In the genomic region with DNA sequence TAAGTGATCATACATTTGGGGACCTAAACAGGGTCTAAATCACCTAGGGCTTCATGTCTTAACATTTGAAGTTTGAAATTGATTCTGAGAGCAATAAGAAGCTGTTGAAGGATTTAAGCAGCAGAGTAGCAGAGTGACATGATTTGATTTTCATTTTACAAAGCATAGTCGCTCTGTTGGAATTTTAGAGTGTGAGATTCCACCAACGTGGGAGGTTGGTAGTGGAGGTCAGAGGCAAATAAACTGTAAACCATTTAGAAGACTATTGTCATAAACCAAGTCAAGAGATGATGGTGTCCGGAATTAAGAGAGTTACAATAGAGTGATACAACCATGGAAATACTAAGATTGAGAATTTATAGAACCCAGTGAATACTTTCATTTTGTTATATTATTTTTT, we compare ENCODE assay signal across 28 cellular contexts.
"Had no signal": no experiment of that assay in that cellular context is flagged by ENCODE, and none has a peak within 500 bp of the region (broad histone marks: within the 10 kb centered on the region; RNA-seq: fewer than 3 reads in every experiment).

No MANE protein-coding gene starts in this region.

- H3K9me3 Mint-ChIP-seq: activated CD4-positive, alpha-beta T cell treated with anti-CD3 and anti-CD28 coated beads, Interleukin-2, amount 10 ng/mL, durations not matched to agents 7 days and 5 days; activated CD8-positive, alpha-beta T cell treated with anti-CD3 and anti-CD28 coated beads for 36 hours; activated naive CD4-positive, alpha-beta T cell treated with anti-CD3 and anti-CD28 coated beads, Interleukin-2, amount 50 U/mL, for 24 hours; activated T-helper 1 cell treated with anti-CD3 and anti-CD28 coated beads, Interleukin-12 subunit alpha, Interleukin-12 subunit beta, Interleukin-2, Interleukin-4 antibody, amounts not matched to agents 30 ng/mL and 10 ng/mL and 1 ng/mL, durations not matched to agents 14 hours and 24 hours and 36 hours; T-helper 2 cell treated with Interferon-gamma antibody and Interleukin-4, amounts not matched to agents 5 μg/mL and 100 μg/mL, for 36 hours; type B pancreatic cell had no signal

- H3K4me1 ChIP-seq: ascending aorta, gastrocnemius medialis, vagina had no signal

- ATAC-seq: activated CD4-positive, CD25-positive, alpha-beta regulatory T cell treated with anti-CD3 and anti-CD28 coated beads, Interleukin-2, amount 50 U/mL, for 24 hours; activated CD8-positive, alpha-beta memory T cell treated with anti-CD3 and anti-CD28 coated beads, Interleukin-2, amount 10 ng/mL, durations not matched to agents 7 days and 5 days; activated CD8-positive, alpha-beta T cell treated with anti-CD3 and anti-CD28 coated beads for 36 hours; gastrocnemius medialis; left cardiac atrium; mucosa of descending colon had no signal

- H3K27ac Mint-ChIP-seq: activated CD4-positive, alpha-beta T cell treated with anti-CD3 and anti-CD28 coated beads, Interleukin-2, amount 10 ng/mL, durations not matched to agents 7 days and 5 days; activated CD8-positive, alpha-beta memory T cell treated with anti-CD3 and anti-CD28 coated beads, Interleukin-2, amount 10 ng/mL, durations not matched to agents 7 days and 5 days; activated CD8-positive, alpha-beta T cell treated with anti-CD3 and anti-CD28 coated beads for 36 hours; activated naive CD4-positive, alpha-beta T cell treated with anti-CD3 and anti-CD28 coated beads, Interleukin-2, amount 50 U/mL, for 24 hours; activated T-helper 1 cell treated with anti-CD3 and anti-CD28 coated beads, Interleukin-12 subunit alpha, Interleukin-12 subunit beta, Interleukin-2, Interleukin-4 antibody, amounts not matched to agents 30 ng/mL and 10 ng/mL and 1 ng/mL, durations not matched to agents 14 hours and 24 hours and 36 hours; T-helper 2 cell treated with Interferon-gamma antibody and Interleukin-4, amounts not matched to agents 5 μg/mL and 100 μg/mL, for 36 hours; type B pancreatic cell had no signal

- H3K9me3 ChIP-seq: ascending aorta, esophagus muscularis mucosa, gastrocnemius medialis, mucosa of descending colon, sigmoid colon, thoracic aorta, vagina had no signal

- DNase-seq: activated CD4-positive, alpha-beta T cell treated with anti-CD3 and anti-CD28 coated beads, Interleukin-2, amount 10 ng/mL, durations not matched to agents 7 days and 5 days; activated CD8-positive, alpha-beta memory T cell treated with anti-CD3 and anti-CD28 coated beads, Interleukin-2, amount 10 ng/mL, durations not matched to agents 7 days and 5 days; activated CD8-positive, alpha-beta T cell treated with anti-CD3 and anti-CD28 coated beads for 36 hours; activated gamma-delta T cell; activated T-cell treated with anti-CD3 and anti-CD28 coated beads for 4 hours; central memory CD4-positive, alpha-beta T cell; gastrocnemius medialis; head of caudate nucleus; hypothalamus; left cardiac atrium; mucosa of descending colon; nucleus accumbens; posterior cingulate gyrus; retina; sigmoid colon; stimulated activated CD4-positive, alpha-beta T cell treated with anti-CD3 and anti-CD28 coated beads, Interleukin-4, amount 100 ng/mL, for 24 hours; stimulated activated naive CD4-positive, alpha-beta T cell treated with Interleukin-2 at 50 U/mL for 16 hours had no signal

- FAIRE-seq: colon had no signal

- H3K36me3 Mint-ChIP-seq: activated CD8-positive, alpha-beta memory T cell treated with anti-CD3 and anti-CD28 coated beads, Interleukin-2, amount 10 ng/mL, durations not matched to agents 7 days and 5 days; activated naive CD4-positive, alpha-beta T cell treated with anti-CD3 and anti-CD28 coated beads, Interleukin-2, amount 50 U/mL, for 24 hours; type B pancreatic cell had no signal

- H3K27ac ChIP-seq: ascending aorta, esophagus muscularis mucosa, gastrocnemius medialis, sigmoid colon, thoracic aorta, vagina, VCaP had no signal

- H3K36me3 ChIP-seq: ascending aorta, esophagus muscularis mucosa, gastrocnemius medialis, sigmoid colon, thoracic aorta, vagina had no signal

- H3K27me3 Mint-ChIP-seq: activated CD4-positive, alpha-beta T cell treated with anti-CD3 and anti-CD28 coated beads, Interleukin-2, amount 10 ng/mL, durations not matched to agents 7 days and 5 days; activated CD8-positive, alpha-beta memory T cell treated with anti-CD3 and anti-CD28 coated beads, Interleukin-2, amount 10 ng/mL, durations not matched to agents 7 days and 5 days; activated CD8-positive, alpha-beta T cell treated with anti-CD3 and anti-CD28 coated beads for 36 hours; type B pancreatic cell had no signal

- H3K4me3 Mint-ChIP-seq: activated CD4-positive, alpha-beta T cell treated with anti-CD3 and anti-CD28 coated beads, Interleukin-2, amount 10 ng/mL, durations not matched to agents 7 days and 5 days; activated CD8-positive, alpha-beta memory T cell treated with anti-CD3 and anti-CD28 coated beads, Interleukin-2, amount 10 ng/mL, durations not matched to agents 7 days and 5 days; activated CD8-positive, alpha-beta T cell treated with anti-CD3 and anti-CD28 coated beads for 36 hours; activated naive CD4-positive, alpha-beta T cell treated with anti-CD3 and anti-CD28 coated beads, Interleukin-2, amount 50 U/mL, for 24 hours; activated T-helper 1 cell treated with anti-CD3 and anti-CD28 coated beads, Interleukin-12 subunit alpha, Interleukin-12 subunit beta, Interleukin-2, Interleukin-4 antibody, amounts not matched to agents 30 ng/mL and 10 ng/mL and 1 ng/mL, durations not matched to agents 14 hours and 24 hours and 36 hours; T-helper 2 cell treated with Interferon-gamma antibody and Interleukin-4, amounts not matched to agents 5 μg/mL and 100 μg/mL, for 36 hours; type B pancreatic cell had no signal

- H3K4me3 ChIP-seq: ascending aorta, esophagus muscularis mucosa, gastrocnemius medialis, mucosa of descending colon, sigmoid colon, thoracic aorta, vagina had no signal

- H3K27me3 ChIP-seq: ascending aorta, esophagus muscularis mucosa, gastrocnemius medialis, sigmoid colon, vagina had no signal
